23 cellular contexts compared by ENCODE assay signal in the genomic region with DNA sequence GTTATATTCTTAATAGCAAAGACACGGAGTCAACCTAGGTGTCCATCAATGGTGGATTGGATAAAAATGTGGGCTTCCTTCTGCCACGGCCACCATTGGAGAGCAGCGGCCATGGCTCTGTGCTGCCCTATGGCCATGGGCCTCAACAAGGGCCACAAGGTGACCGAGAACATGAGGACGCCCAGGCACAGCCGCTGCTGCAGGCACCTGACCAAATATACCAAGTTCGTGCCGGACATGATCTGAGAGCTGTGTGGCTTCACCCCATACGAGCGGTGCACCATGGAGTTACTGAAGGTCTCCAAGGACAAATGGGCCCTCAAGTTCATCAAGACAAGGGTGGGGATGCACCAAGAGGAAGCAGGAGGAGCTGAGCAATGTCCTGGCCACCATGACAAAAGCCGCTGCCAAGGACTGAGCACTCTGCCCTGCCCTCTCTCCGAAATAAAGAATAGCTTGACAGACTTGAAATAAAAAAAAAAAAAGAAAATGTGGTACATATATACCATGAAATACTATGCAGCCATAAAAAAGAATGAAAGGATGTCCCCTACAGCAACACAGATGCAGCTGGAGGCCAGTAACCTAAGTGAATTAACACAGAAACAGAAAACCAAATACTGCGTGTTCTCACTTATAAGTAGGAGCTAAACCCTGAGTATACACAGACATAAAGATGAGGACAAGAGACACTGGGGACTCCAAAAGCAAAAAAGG.
"Had no signal": no experiment of that assay in that cellular context is flagged by ENCODE, and none has a peak within 500 bp of the region (broad histone marks: within the 10 kb centered on the region; RNA-seq: fewer than 3 reads in every experiment).

No MANE protein-coding gene starts in this region.

- H3K4me2 ChIP-seq: neural progenitor cell, smooth muscle cell had no signal

- H3K27ac Mint-ChIP-seq: activated T-cell treated with anti-CD3 and anti-CD28 coated beads, Interleukin-2, amount 50 U/mL, for 72 hours; brain; dendritic cell treated with granulocyte-macrophage colony-stimulating factor and Interleukin-4, amounts not matched to agents 40 ng/mL and 50 ng/mL, for 4 days; neural progenitor cell; stimulated activated memory B cell treated with anti-CD40 and anti-IgM and Interleukin-4, amounts not matched to agents 10 μg/mL and 1 μg/mL and 100 μg/mL, for 72 hours; WTC11 had no signal

- H3K36me3 ChIP-seq: neural progenitor cell had no signal

- H3K4me3 ChIP-seq: lung, neural progenitor cell, sigmoid colon, smooth muscle cell, transverse colon had no signal

- H3K9me3 ChIP-seq: sigmoid colon, transverse colon had no signal

- H3K27me3 Mint-ChIP-seq: activated naive CD4-positive, alpha-beta T cell treated with anti-CD3 and anti-CD28 coated beads, Interleukin-2, amount 10 ng/mL, durations not matched to agents 7 days and 5 days; brain; dendritic cell treated with granulocyte-macrophage colony-stimulating factor and Interleukin-4, amounts not matched to agents 40 ng/mL and 50 ng/mL, for 4 days; naive B cell; stimulated activated memory B cell treated with anti-CD40 and anti-IgM and Interleukin-4, amounts not matched to agents 10 μg/mL and 1 μg/mL and 100 μg/mL, for 72 hours had no signal

- H3K27ac ChIP-seq: neural progenitor cell, transverse colon had no signal

- H3K27me3 ChIP-seq: neural progenitor cell, sigmoid colon, transverse colon had no signal

- ATAC-seq: activated T-cell treated with anti-CD3 and anti-CD28 coated beads, Interleukin-2, amount 50 U/mL, for 72 hours; left lobe of liver; stimulated activated memory B cell treated with anti-CD40 and anti-IgM and Interleukin-4, amounts not matched to agents 10 μg/mL and 1 μg/mL and 100 μg/mL, for 72 hours; WTC11 had no signal

- DNase-seq: activated CD4-positive, alpha-beta T cell treated with anti-CD3 and anti-CD28 coated beads, Interleukin-2, amount 50 U/mL, for 48 hours; activated CD8-positive, alpha-beta memory T cell treated with anti-CD3 and anti-CD28 coated beads, Interleukin-2, amount 50 U/mL, for 48 hours; activated effector memory CD4-positive, alpha-beta T cell treated with anti-CD3 and anti-CD28 coated beads, Interleukin-2, amount 50 U/mL, for 16 hours; activated naive CD4-positive, alpha-beta T cell treated with anti-CD3 and anti-CD28 coated beads, Interleukin-2, amount 10 ng/mL, durations not matched to agents 7 days and 5 days; activated T-cell treated with anti-CD3 and anti-CD28 coated beads, Interleukin-2, amount 50 U/mL, for 72 hours; aorta; effector CD4-positive, alpha-beta T cell; erythroblast; foreskin fibroblast; naive B cell; retina; sigmoid colon; stimulated activated CD4-positive, alpha-beta T cell treated with anti-CD3 and anti-CD28 coated beads, Interleukin-15, amount 100 ng/mL, for 24 hours; T1000; transverse colon had no signal

- H3K4me3 Mint-ChIP-seq: activated naive CD4-positive, alpha-beta T cell treated with anti-CD3 and anti-CD28 coated beads, Interleukin-2, amount 10 ng/mL, durations not matched to agents 7 days and 5 days; activated T-cell treated with anti-CD3 and anti-CD28 coated beads, Interleukin-2, amount 50 U/mL, for 72 hours; brain; dendritic cell treated with granulocyte-macrophage colony-stimulating factor and Interleukin-4, amounts not matched to agents 40 ng/mL and 50 ng/mL, for 4 days; naive B cell; neural progenitor cell; stimulated activated memory B cell treated with anti-CD40 and anti-IgM and Interleukin-4, amounts not matched to agents 10 μg/mL and 1 μg/mL and 100 μg/mL, for 72 hours; WTC11 had no signal

- H2AFZ ChIP-seq: neural progenitor cell had no signal

- H3K9me3 Mint-ChIP-seq: naive B cell; neural progenitor cell; stimulated activated memory B cell treated with anti-CD40 and anti-IgM and Interleukin-4, amounts not matched to agents 10 μg/mL and 1 μg/mL and 100 μg/mL, for 72 hours had no signal

- H3K9ac ChIP-seq: neural progenitor cell had no signal
